ENCODE assay signal across 27 cellular contexts in genomic region chr3:76728411-76728810, GRCh38.
DNase-seq lines count a peak whose midpoint lies in the region; ATAC-seq, FAIRE-seq and TF ChIP-seq lines count a peak whose summit lies in the region.
"Had no signal": no experiment of that assay in that cellular context is flagged by ENCODE, and none has a peak within 500 bp of the region (broad histone marks: within the 10 kb centered on the region; RNA-seq: fewer than 3 reads in every experiment).

No MANE protein-coding gene starts in this region.

- H3K4me1 Mint-ChIP-seq in mesothelial cell of epicardium, result peaks cover 4% of the 10 kb centered on the region

- peaks cover 2% of the 10 kb centered on the region for H3K36me3 Mint-ChIP-seq in mesothelial cell of epicardium
- H3K36me3 Mint-ChIP-seq: CD8-positive, alpha-beta T cell had no signal

- no peaks in the 10 kb centered on the region for H4K20me1 ChIP-seq in HepG2 (ENCODE audit: insufficient read depth, low read length)

- H3K27ac ChIP-seq in A673 (ENCODE audit: low read depth, low read length, poor library complexity, severe bottlenecking) (no peak overlapping the region), esophagus muscularis mucosa (replicated peaks in 1 of 4) (no peak overlapping the region), HepG2 (ENCODE audit: extremely low read length, insufficient read depth, low read length) (no peak overlapping the region)
- H3K27ac ChIP-seq: Peyer's patch, SK-N-MC had no signal

- BruUV-seq in A673 (replicated peaks; lab: Mats Ljungman, UMichigan) (no TSS peak), HepG2 (replicated peaks; lab: Mats Ljungman, UMichigan) (no TSS peak)

- 0 out of 2 replicates have a peak, but pooled peaks have one; percentile 9 for TF ChIP-seq CTCF in A673 (conservative IDR thresholded peaks at IDR 0.05; ENCODE audit: low read depth, low read length)
- peak; percentile 15 for TF ChIP-seq CTCF in mesothelial cell of epicardium (IDR thresholded peaks at IDR 0.05; ENCODE audit: unreplicated experiment)
- TF ChIP-seq CTCF in esophagus muscularis mucosa (IDR thresholded peaks at IDR 0.05), result no peak
- no peak for TF ChIP-seq CTCF in HepG2 (CRISPR knock-in tag; IDR thresholded peaks at IDR 0.05)

- H3K27me3 ChIP-seq in A673 (replicated peaks; ENCODE audit: insufficient read depth, low read depth, low read length, poor library complexity) (no peaks in the 10 kb centered on the region), esophagus muscularis mucosa (no peaks in the 10 kb centered on the region), HepG2 (ENCODE audit: control insufficient read depth in 1 of 2, insufficient read depth in 2 of 2, low read length in 2 of 2) (no peaks in the 10 kb centered on the region)
- H3K27me3 ChIP-seq: Peyer's patch had no signal

- 91% methylated on average over 4 of the region's 4 CpGs for WGBS in esophagus muscularis mucosa
- 48% methylated on average over 4 of the region's 4 CpGs for WGBS in HepG2 (ENCODE audit: low lambda C conversion rate)

- intact Hi-C loops in A673 (cut with micrococcal nuclease; ENCODE audit: unreplicated experiment), result no loop called here
- intact Hi-C loops in esophagus muscularis mucosa (cut with DNase I), result no loop called here
- intact Hi-C loops in HepG2 (cut with micrococcal nuclease; ENCODE audit: unreplicated experiment), result no loop called here

- H2AFZ ChIP-seq in HepG2 (ENCODE audit: low read length), result no peak overlapping the region

- CTCF ChIA-PET in A673 (lab: Charles Lee), result no interaction called here
- CTCF ChIA-PET in HEK293T (lab: Yijun Ruan, JAX), result no interaction called here
- CTCF ChIA-PET in HepG2 (lab: Yijun Ruan, JAX; ENCODE audit: low intra/inter-chr PET ratio, low total read pairs), result no interaction called here

- no peaks in the 10 kb centered on the region for H3K27me3 Mint-ChIP-seq in mesothelial cell of epicardium (ENCODE audit: low read depth)

- H3K4me1 ChIP-seq in A673 (ENCODE audit: insufficient read depth, low read length, poor library complexity, severe bottlenecking), result peaks cover 9% of the 10 kb centered on the region
- H3K4me1 ChIP-seq in esophagus muscularis mucosa, result no peaks in the 10 kb centered on the region
- no peaks in the 10 kb centered on the region for H3K4me1 ChIP-seq in HepG2 (ENCODE audit: insufficient read depth, low read length)
- H3K4me1 ChIP-seq: Caco-2, Peyer's patch had no signal

- TF ChIP-seq RAD21 in HepG2 (CRISPR knock-in tag; IDR thresholded peaks at IDR 0.05), result no peak

- no peak overlapping the region for H3K4me3 Mint-ChIP-seq in mesothelial cell of epicardium
- H3K4me3 Mint-ChIP-seq: CD8-positive, alpha-beta T cell had no signal

- no peaks in the 10 kb centered on the region for H3K9me3 Mint-ChIP-seq in mesothelial cell of epicardium

- no peak overlapping the region for H3K4me2 ChIP-seq in HepG2 (ENCODE audit: low read depth, low read length)

- in situ Hi-C loops in HepG2 (cut with HindIII; ENCODE audit: extremely low pct_ligation_motif_present, low pct_unique_long_range_greater_than_20kb), result no loop called here

- no peaks in the 10 kb centered on the region for H3K9me3 ChIP-seq in A673 (ENCODE audit: low read depth, low read length, poor library complexity, severe bottlenecking)
- H3K9me3 ChIP-seq in esophagus muscularis mucosa, result no peaks in the 10 kb centered on the region
- no peaks in the 10 kb centered on the region for H3K9me3 ChIP-seq in HepG2 (ENCODE audit: low read length)
- H3K9me3 ChIP-seq: Caco-2, Peyer's patch had no signal

- no peak for TF ChIP-seq EP300 in esophagus muscularis mucosa (IDR thresholded peaks at IDR 0.05)
- TF ChIP-seq EP300 in HepG2 (IDR thresholded peaks at IDR 0.05; ENCODE audit: low read depth in 2 of 2, low read length in 2 of 2), result no peak
- no peak for TF ChIP-seq EP300 in HepG2 (CRISPR knock-in tag; IDR thresholded peaks at IDR 0.05; ENCODE audit: borderline replicate concordance)

- H3K36me3 ChIP-seq in A673 (ENCODE audit: insufficient read depth, low read length, poor library complexity, severe bottlenecking) (no peaks in the 10 kb centered on the region), esophagus muscularis mucosa (no peaks in the 10 kb centered on the region), HepG2 (replicated peaks in 1 of 2; ENCODE audit: control insufficient read depth in 1 of 2, insufficient read depth in 2 of 2, low read length in 2 of 2) (no peaks in the 10 kb centered on the region)
- H3K36me3 ChIP-seq: Peyer's patch had no signal

- POLR2A ChIA-PET in A673 (lab: Charles Lee; ENCODE audit: low non-redundant PET), result no interaction called here
- POLR2A ChIA-PET in HEK293T (lab: Yijun Ruan, JAX), result no interaction called here
- POLR2A ChIA-PET in HepG2 (lab: Yijun Ruan, JAX), result no interaction called here

- no peak for FAIRE-seq in HepG2 (lab: Jason Lieb, UNC)
- FAIRE-seq: A204.1, GM12878, GM19239, H1 had no signal

- no peak overlapping the region for H3K9ac ChIP-seq in HepG2 (ENCODE audit: insufficient read depth, low read depth, low read length)

- no peak overlapping the region for H3K27ac Mint-ChIP-seq in mesothelial cell of epicardium
- H3K27ac Mint-ChIP-seq: CD8-positive, alpha-beta T cell had no signal

- peak; percentile 3 for DNase-seq in A673 (ENCODE audit: low spot score)
- DNase-seq in HEK293T (ENCODE audit: extremely low spot score), result peak; percentile 7
- peak; percentile 1 for DNase-seq in OCI-M1 (lab: John Stamatoyannopoulos, UW)
- no peak for DNase-seq in mesothelial cell of epicardium (ENCODE audit: low spot score in 2 of 2, unreplicated experiment in 2 of 2)
- no peak for DNase-seq in esophagus muscularis mucosa (ENCODE audit: extremely low spot score)
- no peak for DNase-seq in HepG2 (ENCODE audit: low spot score)
- no peak for DNase-seq in T-helper 1 cell
- DNase-seq: C1 segment of cervical spinal cord; Caco-2; CD8-positive, alpha-beta T cell; GDM1; HCEC 1CT; Karpas-422; NCI-H1092 treated with DMSO at 0.1 percent for 48 hours; NCI-H1436 treated with DMSO at 0.1 percent for 48 hours; NCI-H187 treated with DMSO at 0.1 percent for 48 hours; NCI-H2107; NCI-H524 treated with DMSO at 0.1 percent for 48 hours; NCI-H82; NK-92 treated with Interleukin-12 subunit alpha and Interleukin-12 subunit beta, amount 100 ng/mL, for 24 hours; Peyer's patch; SIG-M5 had no signal

- TF ChIP-seq POLR2A in esophagus muscularis mucosa (IDR thresholded peaks at IDR 0.05; ENCODE audit: low read depth) (no peak), HepG2 (IDR thresholded peaks at IDR 0.05; ENCODE audit: insufficient read depth in 1 of 2, low read depth in 2 of 2, low read length in 2 of 2) (no peak)

- H3K79me2 ChIP-seq in HepG2 (ENCODE audit: insufficient read depth, low read length), result no peaks in the 10 kb centered on the region

- no peak for ATAC-seq in HepG2
- ATAC-seq: CD8-positive, alpha-beta T cell; GM12878 had no signal

- H3K4me3 ChIP-seq in A673 (ENCODE audit: low read depth, low read length, poor library complexity, severe bottlenecking) (no peak overlapping the region), esophagus muscularis mucosa (no peak overlapping the region), HepG2 (replicated peaks in 1 of 3; ENCODE audit: insufficient read depth in 1 of 3, low read depth in 2 of 3, low read length in 3 of 3) (no peak overlapping the region)
- H3K4me3 ChIP-seq: GM12878, Peyer's patch, SK-N-MC had no signal

TF ChIP-seq in HEK293T, 16 proteins besides CTCF, POLR2A, EP300 and RAD21:
- TF ChIP-seq L3MBTL2 (conservative IDR thresholded peaks at IDR 0.05), result peak; percentile 31
- TF ChIP-seq SP1 (IDR thresholded peaks at IDR 0.05), result no peak
- TF ChIP-seq CTBP1 (IDR thresholded peaks at IDR 0.05; ENCODE audit: borderline replicate concordance), result peak; percentile 74
- TF ChIP-seq, protein P1, sequence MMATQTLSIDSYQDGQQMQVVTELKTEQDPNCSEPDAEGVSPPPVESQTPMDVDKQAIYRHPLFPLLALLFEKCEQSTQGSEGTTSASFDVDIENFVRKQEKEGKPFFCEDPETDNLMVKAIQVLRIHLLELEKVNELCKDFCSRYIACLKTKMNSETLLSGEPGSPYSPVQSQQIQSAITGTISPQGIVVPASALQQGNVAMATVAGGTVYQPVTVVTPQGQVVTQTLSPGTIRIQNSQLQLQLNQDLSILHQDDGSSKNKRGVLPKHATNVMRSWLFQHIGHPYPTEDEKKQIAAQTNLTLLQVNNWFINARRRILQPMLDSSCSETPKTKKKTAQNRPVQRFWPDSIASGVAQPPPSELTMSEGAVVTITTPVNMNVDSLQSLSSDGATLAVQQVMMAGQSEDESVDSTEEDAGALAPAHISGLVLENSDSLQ (IDR thresholded peaks at IDR 0.05), result peak; percentile 85
- no peak for TF ChIP-seq FOXM1 (IDR thresholded peaks at IDR 0.05; ENCODE audit: borderline replicate concordance)
- TF ChIP-seq ZNF384 (IDR thresholded peaks at IDR 0.05), result no peak
- no peak for TF ChIP-seq NFRKB (IDR thresholded peaks at IDR 0.05)
- no peak for TF ChIP-seq HDGF (IDR thresholded peaks at IDR 0.05; ENCODE audit: borderline replicate concordance)
- no peak for TF ChIP-seq BHLHE40 (IDR thresholded peaks at IDR 0.05; ENCODE audit: borderline replicate concordance)
- TF ChIP-seq ARNT (IDR thresholded peaks at IDR 0.05), result no peak
- TF ChIP-seq LEF1 (IDR thresholded peaks at IDR 0.05; ENCODE audit: borderline replicate concordance), result no peak

TF ChIP-seq in HepG2, 621 proteins besides CTCF, POLR2A, EP300 and RAD21 (continues in another document):
- TF ChIP-seq, protein P2, sequence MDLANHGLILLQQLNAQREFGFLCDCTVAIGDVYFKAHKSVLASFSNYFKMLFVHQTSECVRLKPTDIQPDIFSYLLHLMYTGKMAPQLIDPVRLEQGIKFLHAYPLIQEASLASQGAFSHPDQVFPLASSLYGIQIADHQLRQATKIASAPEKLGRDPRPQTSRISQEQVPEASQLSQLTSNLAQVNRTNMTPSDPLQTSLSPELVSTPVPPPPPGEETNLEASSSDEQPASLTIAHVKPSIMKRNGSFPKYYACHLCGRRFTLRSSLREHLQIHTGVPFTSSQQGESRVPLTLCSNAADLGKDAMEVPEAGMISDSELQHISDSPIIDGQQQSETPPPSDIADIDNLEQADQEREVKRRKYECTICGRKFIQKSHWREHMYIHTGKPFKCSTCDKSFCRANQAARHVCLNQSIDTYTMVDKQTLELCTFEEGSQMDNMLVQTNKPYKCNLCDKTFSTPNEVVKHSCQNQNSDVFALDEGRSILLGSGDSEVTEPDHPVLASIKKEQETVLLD (CRISPR knock-in tag; IDR thresholded peaks at IDR 0.05; ENCODE audit: low read depth), result no peak
- TF ChIP-seq SNAI1 (CRISPR knock-in tag; IDR thresholded peaks at IDR 0.05; ENCODE audit: borderline replicate concordance) (no peak), ZNF180 (CRISPR knock-in tag; IDR thresholded peaks at IDR 0.05; ENCODE audit: borderline replicate concordance, low read depth) (no peak)

Comparison
In these comparisons a context has a peak if more than half of its experiments do, and no peak if none do; other contexts are left out.
1. DNase-seq: peak in A673 (single experiment), HEK293T (single experiment) and OCI-M1 (single experiment); none in mesothelial cell of epicardium (0 of 2), esophagus muscularis mucosa (single experiment), HepG2 (single experiment) and T-helper 1 cell (0 of 5).
2. CTCF ChIP-seq: peak in A673 (single experiment) and mesothelial cell of epicardium (single experiment); none in esophagus muscularis mucosa (0 of 3) and HepG2 (single experiment).